In genomic region chr1:84508510-84508909, GRCh38 we compare ENCODE assay signal across 18 cellular contexts. TPM values are rescaled to one million over a fixed set of nuclear protein-coding genes. Genes with fewer than 3 reads are reported as not detected.
DNase-seq lines count a peak whose midpoint lies in the region; ATAC-seq and TF ChIP-seq lines count a peak whose summit lies in the region.
"Had no signal": no experiment of that assay in that cellular context is flagged by ENCODE, and none has a peak within 500 bp of the region (broad histone marks: within the 10 kb centered on the region; RNA-seq: fewer than 3 reads in every experiment).

No MANE protein-coding gene starts in this region.

- CTCF ChIA-PET in activated CD4-positive, alpha-beta memory T cell treated with anti-CD3 and anti-CD28 coated beads, Interleukin-2, amount 10 ng/mL, durations not matched to agents 7 days and 5 days (lab: Charles Lee): no interaction called here
- CTCF ChIA-PET in activated CD4-positive, alpha-beta memory T cell treated with anti-CD3 and anti-CD28 coated beads for 36 hours (lab: Charles Lee): interaction anchor here (2.1 kb wide), 1 partner anchor 112 kb away, joined by 6 read pairs; no protein-coding TSS in a partner anchor
- CTCF ChIA-PET in CD4-positive, alpha-beta T cell (lab: Charles Lee): interaction anchor here (0.6 to 1.8 kb wide), 2 partner anchors 29 to 30 kb away, joined by 3 read pairs; partner anchors contain the start of gene RPF1
- CTCF ChIA-PET in activated CD8-positive, alpha-beta T cell treated with anti-CD3 and anti-CD28 coated beads, Interleukin-2, amount 10 ng/mL, durations not matched to agents 7 days and 5 days (lab: Charles Lee): interaction anchor here (1.3 to 2.1 kb wide), 2 partner anchors 65 to 112 kb away, joined by 4 read pairs; partner anchors contain the start of gene CTBS

- peaks cover 47% of the 10 kb centered on the region for H3K36me3 Mint-ChIP-seq in activated CD4-positive, alpha-beta memory T cell treated with anti-CD3 and anti-CD28 coated beads, Interleukin-2, amount 10 ng/mL, durations not matched to agents 7 days and 5 days (ENCODE audit: low read depth)
- H3K36me3 Mint-ChIP-seq in activated CD4-positive, alpha-beta memory T cell treated with anti-CD3 and anti-CD28 coated beads for 36 hours: peaks cover 16% of the 10 kb centered on the region
- H3K36me3 Mint-ChIP-seq in CD4-positive, alpha-beta T cell (ENCODE audit: low read depth): peaks cover 15% of the 10 kb centered on the region
- peaks cover 32% of the 10 kb centered on the region for H3K36me3 Mint-ChIP-seq in activated CD8-positive, alpha-beta T cell treated with anti-CD3 and anti-CD28 coated beads, Interleukin-2, amount 10 ng/mL, durations not matched to agents 7 days and 5 days (ENCODE audit: low read depth)
- peaks cover 27% of the 10 kb centered on the region for H3K36me3 Mint-ChIP-seq in nephron (ENCODE audit: low read depth)

- H3K27ac ChIP-seq in CD4-positive, alpha-beta T cell (ENCODE audit: low read depth, low read length): no peak overlapping the region
- H3K27ac ChIP-seq in psoas muscle: no peak overlapping the region
- H3K27ac ChIP-seq: A549, RWPE1 had no signal

- POLR2A ChIA-PET in activated CD4-positive, alpha-beta memory T cell treated with anti-CD3 and anti-CD28 coated beads, Interleukin-2, amount 10 ng/mL, durations not matched to agents 7 days and 5 days (lab: Charles Lee): interaction anchor here (2.5 kb wide), 1 partner anchor 65 kb away, joined by 21 read pairs; the partner anchor contains the start of gene CTBS
- POLR2A ChIA-PET in activated CD4-positive, alpha-beta memory T cell treated with anti-CD3 and anti-CD28 coated beads for 36 hours (lab: Charles Lee): interaction anchor here (1.4 kb wide), 1 partner anchor 65 kb away, joined by 4 read pairs; no protein-coding TSS in a partner anchor
- POLR2A ChIA-PET in CD4-positive, alpha-beta T cell (lab: Charles Lee): interaction anchor here (1.2 kb wide), 1 partner anchor 184 kb away, joined by 3 read pairs; no protein-coding TSS in a partner anchor
- POLR2A ChIA-PET in activated CD8-positive, alpha-beta T cell treated with anti-CD3 and anti-CD28 coated beads, Interleukin-2, amount 10 ng/mL, durations not matched to agents 7 days and 5 days (lab: Charles Lee): interaction anchor here (0.8 to 0.9 kb wide), 2 partner anchors 65 to 70 kb away, joined by 4 to 5 read pairs; partner anchors contain the start of gene CTBS

- H3K9me3 ChIP-seq in CD4-positive, alpha-beta T cell (ENCODE audit: control insufficient read depth, low read length): no peaks in the 10 kb centered on the region
- H3K9me3 ChIP-seq in psoas muscle: peaks cover 11% of the 10 kb centered on the region

- WGBS in psoas muscle, 3 donors: 97 to 98% (median 97%) methylated on average over 1 of the region's 1 CpG

- H3K4me1 ChIP-seq in psoas muscle: peaks cover 19% of the 10 kb centered on the region

- intact Hi-C loops in activated CD4-positive, alpha-beta memory T cell treated with anti-CD3 and anti-CD28 coated beads for 36 hours (cut with micrococcal nuclease): loop anchor here (10.0 kb wide), 3 partner anchors 346 to 766 kb away; partner anchors contain the start of gene BCL10
- intact Hi-C loops in CD4-positive, alpha-beta T cell (cut with DNase I, micrococcal nuclease): loop anchor here (2.0 to 10.0 kb wide), 7 partner anchors 36 to 766 kb away; partner anchors contain the start of genes PRKACB (in 2 of the 2), BCL10 (in 1 of the 2) and SSX2IP (in 1 of the 2)
- intact Hi-C loops in psoas muscle (cut with DNase I): loop anchor here (5.0 to 10.0 kb wide), 4 partner anchors 64 to 756 kb away; partner anchors contain the start of genes CTBS (in 1 of the 2) and SAMD13 (in 1 of the 2)

- ATAC-seq in CD4-positive, alpha-beta T cell (ENCODE audit: poor library complexity): no peak
- no peak for ATAC-seq in activated CD8-positive, alpha-beta T cell treated with anti-CD3 and anti-CD28 coated beads, Interleukin-2, amount 10 ng/mL, durations not matched to agents 7 days and 5 days
- no peak for ATAC-seq in psoas muscle
- ATAC-seq in omental fat pad (ENCODE audit: low FRiP score): no peak
- ATAC-seq: A549, GM23338 had no signal

- no peaks in the 10 kb centered on the region for H3K27me3 Mint-ChIP-seq in activated CD4-positive, alpha-beta memory T cell treated with anti-CD3 and anti-CD28 coated beads, Interleukin-2, amount 10 ng/mL, durations not matched to agents 7 days and 5 days
- H3K27me3 Mint-ChIP-seq in activated CD4-positive, alpha-beta memory T cell treated with anti-CD3 and anti-CD28 coated beads for 36 hours: no peaks in the 10 kb centered on the region
- H3K27me3 Mint-ChIP-seq in CD4-positive, alpha-beta T cell: no peaks in the 10 kb centered on the region
- no peaks in the 10 kb centered on the region for H3K27me3 Mint-ChIP-seq in activated CD8-positive, alpha-beta T cell treated with anti-CD3 and anti-CD28 coated beads, Interleukin-2, amount 10 ng/mL, durations not matched to agents 7 days and 5 days (ENCODE audit: low read depth)
- peaks cover 3% of the 10 kb centered on the region for H3K27me3 Mint-ChIP-seq in nephron (ENCODE audit: low read depth)

- no peak for TF ChIP-seq CTCF in CD4-positive, alpha-beta T cell (IDR thresholded peaks at IDR 0.05)
- no peak for TF ChIP-seq CTCF in nephron (IDR thresholded peaks at IDR 0.05; ENCODE audit: unreplicated experiment in 3 of 3)
- TF ChIP-seq CTCF in psoas muscle (IDR thresholded peaks at IDR 0.05): no peak
- TF ChIP-seq CTCF in omental fat pad (IDR thresholded peaks at IDR 0.05): no peak

- peaks cover 0 to 2% of the 10 kb centered on the region in 2 donors for H3K36me3 ChIP-seq in psoas muscle (ENCODE audit: insufficient read depth in 1 of 2, low read depth in 1 of 2)

- DNase-seq in activated CD4-positive, alpha-beta memory T cell treated with anti-CD3 and anti-CD28 coated beads, Interleukin-2, amount 10 ng/mL, durations not matched to agents 7 days and 5 days: no peak
- DNase-seq in activated CD4-positive, alpha-beta memory T cell treated with anti-CD3 and anti-CD28 coated beads for 36 hours: no peak
- DNase-seq in CD4-positive, alpha-beta T cell: no peak
- DNase-seq in activated CD8-positive, alpha-beta T cell treated with anti-CD3 and anti-CD28 coated beads, Interleukin-2, amount 10 ng/mL, durations not matched to agents 7 days and 5 days: no peak
- DNase-seq in psoas muscle: no peak
- no peak for DNase-seq in hypothalamus (lab: John Stamatoyannopoulos, UW)
- no peak for DNase-seq in omental fat pad (ENCODE audit: low spot score)
- DNase-seq: DMS79, NCI-H1436 treated with DMSO at 0.1 percent for 48 hours, NCI-H2081 treated with DMSO at 0.1 percent for 48 hours, NCI-H345, NCI-H69 had no signal

- no peak overlapping the region for H3K27ac Mint-ChIP-seq in activated CD4-positive, alpha-beta memory T cell treated with anti-CD3 and anti-CD28 coated beads, Interleukin-2, amount 10 ng/mL, durations not matched to agents 7 days and 5 days
- no peak overlapping the region for H3K27ac Mint-ChIP-seq in activated CD4-positive, alpha-beta memory T cell treated with anti-CD3 and anti-CD28 coated beads for 36 hours
- H3K27ac Mint-ChIP-seq in CD4-positive, alpha-beta T cell: no peak overlapping the region
- H3K27ac Mint-ChIP-seq in activated CD8-positive, alpha-beta T cell treated with anti-CD3 and anti-CD28 coated beads, Interleukin-2, amount 10 ng/mL, durations not matched to agents 7 days and 5 days: no peak overlapping the region
- H3K27ac Mint-ChIP-seq in nephron: peak overlapping the region in 2 of 3 experiments; percentile 18 to 63
- H3K27ac Mint-ChIP-seq: GM23338 had no signal

- peak overlapping the region; percentile 16 for H3K4me3 Mint-ChIP-seq in activated CD4-positive, alpha-beta memory T cell treated with anti-CD3 and anti-CD28 coated beads, Interleukin-2, amount 10 ng/mL, durations not matched to agents 7 days and 5 days
- H3K4me3 Mint-ChIP-seq in activated CD4-positive, alpha-beta memory T cell treated with anti-CD3 and anti-CD28 coated beads for 36 hours: no peak overlapping the region
- peak overlapping the region; percentile 78 for H3K4me3 Mint-ChIP-seq in CD4-positive, alpha-beta T cell
- peak overlapping the region; percentile 9 for H3K4me3 Mint-ChIP-seq in activated CD8-positive, alpha-beta T cell treated with anti-CD3 and anti-CD28 coated beads, Interleukin-2, amount 10 ng/mL, durations not matched to agents 7 days and 5 days
- peak overlapping the region; percentile 48 to 79 (median 66) for H3K4me3 Mint-ChIP-seq in nephron
- H3K4me3 Mint-ChIP-seq: CD14-positive monocyte, GM23338 had no signal

- peaks cover 14% of the 10 kb centered on the region for H3K9me3 Mint-ChIP-seq in activated CD4-positive, alpha-beta memory T cell treated with anti-CD3 and anti-CD28 coated beads, Interleukin-2, amount 10 ng/mL, durations not matched to agents 7 days and 5 days
- peaks cover 5% of the 10 kb centered on the region for H3K9me3 Mint-ChIP-seq in activated CD4-positive, alpha-beta memory T cell treated with anti-CD3 and anti-CD28 coated beads for 36 hours
- no peaks in the 10 kb centered on the region for H3K9me3 Mint-ChIP-seq in CD4-positive, alpha-beta T cell
- H3K9me3 Mint-ChIP-seq in activated CD8-positive, alpha-beta T cell treated with anti-CD3 and anti-CD28 coated beads, Interleukin-2, amount 10 ng/mL, durations not matched to agents 7 days and 5 days (ENCODE audit: insufficient read depth): peaks cover 9% of the 10 kb centered on the region
- peaks cover 25% of the 10 kb centered on the region for H3K9me3 Mint-ChIP-seq in nephron

- H3K4me3 ChIP-seq in psoas muscle: no peak overlapping the region
- H3K4me3 ChIP-seq: A549, GM23338 had no signal

- H3K27me3 ChIP-seq in CD4-positive, alpha-beta T cell (ENCODE audit: control insufficient read depth, insufficient read depth, low read length): no peaks in the 10 kb centered on the region
- no peaks in the 10 kb centered on the region for H3K27me3 ChIP-seq in psoas muscle (ENCODE audit: insufficient read depth in 3 of 3, low read length in 2 of 3)

- H3K4me1 Mint-ChIP-seq in activated CD4-positive, alpha-beta memory T cell treated with anti-CD3 and anti-CD28 coated beads, Interleukin-2, amount 10 ng/mL, durations not matched to agents 7 days and 5 days: peaks cover 23% of the 10 kb centered on the region
- peaks cover 17% of the 10 kb centered on the region for H3K4me1 Mint-ChIP-seq in activated CD4-positive, alpha-beta memory T cell treated with anti-CD3 and anti-CD28 coated beads for 36 hours (ENCODE audit: low read depth)
- H3K4me1 Mint-ChIP-seq in CD4-positive, alpha-beta T cell (ENCODE audit: low read depth): peaks cover 41% of the 10 kb centered on the region
- H3K4me1 Mint-ChIP-seq in activated CD8-positive, alpha-beta T cell treated with anti-CD3 and anti-CD28 coated beads, Interleukin-2, amount 10 ng/mL, durations not matched to agents 7 days and 5 days (ENCODE audit: low read depth): peaks cover 21% of the 10 kb centered on the region
- peaks cover 18% of the 10 kb centered on the region for H3K4me1 Mint-ChIP-seq in nephron

RNA-seq across cellular contexts. Expression of gene GNG5, which starts 2.1 kb away (rescaled TPM):
- total RNA-seq in activated CD4-positive, alpha-beta memory T cell treated with anti-CD3 and anti-CD28 coated beads, Interleukin-2, amount 10 ng/mL, durations not matched to agents 7 days and 5 days: 100 to 1,000 TPM; 122 to 127 TPM
- 100 to 1,000 TPM; 139 to 143 TPM for total RNA-seq in activated CD4-positive, alpha-beta memory T cell treated with anti-CD3 and anti-CD28 coated beads for 36 hours
- 10 to 100 TPM; 23.6 to 24.6 TPM for total RNA-seq in CD4-positive, alpha-beta T cell
- total RNA-seq in activated CD8-positive, alpha-beta T cell treated with anti-CD3 and anti-CD28 coated beads, Interleukin-2, amount 10 ng/mL, durations not matched to agents 7 days and 5 days: 100 to 1,000 TPM in 1 of 2 experiments, 10 to 100 TPM in 1; 99.0 to 106 TPM
- 100 to 1,000 TPM; 112 to 163 (median 141) TPM for total RNA-seq in psoas muscle
- polyA plus RNA-seq in psoas muscle: 100 to 1,000 TPM; 211 to 313 (median 293) TPM
- 10 to 100 TPM; 58.3 to 89.2 (median 74.3) TPM for total RNA-seq in omental fat pad

RNA-seq across cellular contexts. Expression of gene SPATA1, which starts 2.3 kb away (rescaled TPM):
- 1 to 10 TPM; 4.0 to 4.7 TPM for total RNA-seq in activated CD4-positive, alpha-beta memory T cell treated with anti-CD3 and anti-CD28 coated beads, Interleukin-2, amount 10 ng/mL, durations not matched to agents 7 days and 5 days
- total RNA-seq in activated CD4-positive, alpha-beta memory T cell treated with anti-CD3 and anti-CD28 coated beads for 36 hours: 1 to 10 TPM; 3.2 to 3.8 TPM
- under 1 TPM; 0.11 to 0.61 TPM for total RNA-seq in CD4-positive, alpha-beta T cell
- 1 to 10 TPM; 3.3 to 3.4 TPM for total RNA-seq in activated CD8-positive, alpha-beta T cell treated with anti-CD3 and anti-CD28 coated beads, Interleukin-2, amount 10 ng/mL, durations not matched to agents 7 days and 5 days
- 1 to 10 TPM in 1 of 4 donors, under 1 TPM in 2, not detected in 1; 0.92 to 1.4 (median 0.93) TPM for total RNA-seq in psoas muscle
- polyA plus RNA-seq in psoas muscle: under 1 TPM in 2 of 3 donors, not detected in 1; 0.08 to 0.26 TPM
- total RNA-seq in omental fat pad: 1 to 10 TPM in 3 of 4 donors, under 1 TPM in 1; 0.31 to 7.9 (median 3.1) TPM
- total RNA-seq: GM23338, HT1080 had no signal

RNA-seq across cellular contexts. Expression of gene RPF1, which starts 29.4 kb away (rescaled TPM):
- total RNA-seq in activated CD4-positive, alpha-beta memory T cell treated with anti-CD3 and anti-CD28 coated beads, Interleukin-2, amount 10 ng/mL, durations not matched to agents 7 days and 5 days: 10 to 100 TPM; 37.8 to 39.7 TPM
- total RNA-seq in activated CD4-positive, alpha-beta memory T cell treated with anti-CD3 and anti-CD28 coated beads for 36 hours: 10 to 100 TPM; 55.0 to 56.5 TPM
- total RNA-seq in CD4-positive, alpha-beta T cell: 10 to 100 TPM; 67.6 to 69.4 TPM
- 10 to 100 TPM; 41.6 to 44.1 TPM for total RNA-seq in activated CD8-positive, alpha-beta T cell treated with anti-CD3 and anti-CD28 coated beads, Interleukin-2, amount 10 ng/mL, durations not matched to agents 7 days and 5 days
- total RNA-seq in psoas muscle: 10 to 100 TPM; 29.2 to 38.5 (median 32.0) TPM
- 10 to 100 TPM; 44.7 to 75.5 (median 69.4) TPM for polyA plus RNA-seq in psoas muscle
- 10 to 100 TPM; 24.9 to 45.6 (median 30.7) TPM for total RNA-seq in omental fat pad

Comparison
In these comparisons a context has a peak if more than half of its experiments do, and no peak if none do; other contexts are left out.
1. H3K27ac Mint-ChIP-seq: peak in nephron (2 of 3); none in activated CD4-positive, alpha-beta memory T cell treated with anti-CD3 and anti-CD28 coated beads, Interleukin-2, amount 10 ng/mL, durations not matched to agents 7 days and 5 days (single experiment), activated CD4-positive, alpha-beta memory T cell treated with anti-CD3 and anti-CD28 coated beads for 36 hours (single experiment), CD4-positive, alpha-beta T cell (single experiment) and activated CD8-positive, alpha-beta T cell treated with anti-CD3 and anti-CD28 coated beads, Interleukin-2, amount 10 ng/mL, durations not matched to agents 7 days and 5 days (single experiment).